In the genomic region with DNA sequence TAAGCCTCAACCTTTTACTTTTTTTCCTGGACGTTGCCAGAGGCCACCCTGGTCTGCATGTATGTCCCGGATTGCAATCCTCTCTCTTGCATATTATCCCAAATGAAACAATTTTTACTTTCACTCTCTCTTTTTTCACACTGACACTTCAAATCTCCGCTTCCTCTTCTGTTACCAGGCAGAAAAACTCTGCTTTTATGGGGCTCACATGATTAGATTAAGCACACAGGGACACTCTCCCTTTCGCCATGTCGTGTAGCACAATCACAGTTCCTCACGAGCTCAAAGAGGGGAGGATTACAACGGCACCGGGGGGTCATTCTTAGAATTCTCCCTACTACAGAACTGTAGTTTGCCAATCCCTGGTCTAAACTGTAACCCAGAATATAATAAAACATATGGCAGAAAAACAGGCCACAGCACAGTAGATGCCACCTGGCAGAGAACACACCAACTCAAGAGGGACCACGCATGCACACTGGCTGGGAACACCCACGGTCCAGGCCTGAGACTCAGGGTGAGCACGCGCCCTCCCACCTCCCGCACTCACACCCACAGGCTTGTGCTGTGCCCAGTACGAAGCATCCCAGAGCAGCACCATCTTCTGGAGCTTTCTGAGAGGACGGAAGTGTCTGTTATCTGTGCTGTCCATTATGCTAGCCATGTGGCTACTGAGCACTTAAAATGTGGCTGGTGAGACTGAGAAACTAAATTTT, we compare ENCODE assay signal across 15 cellular contexts.
DNase-seq lines count a peak whose midpoint lies in the region; ATAC-seq and TF ChIP-seq lines count a peak whose summit lies in the region.
"Had no signal": no experiment of that assay in that cellular context is flagged by ENCODE, and none has a peak within 500 bp of the region (broad histone marks: within the 10 kb centered on the region; RNA-seq: fewer than 3 reads in every experiment).

No MANE protein-coding gene starts in this region.

- ATAC-seq in left colon (peak; percentile 74), HG03571 (IDR thresholded peaks at IDR 0.05; ENCODE audit: unreplicated experiment) (no peak), right cardiac atrium (no peak), HG03521 (IDR thresholded peaks at IDR 0.05; ENCODE audit: unreplicated experiment) (no peak)
- ATAC-seq: K562 had no signal

- H3K27ac Mint-ChIP-seq in activated CD4-positive, alpha-beta T cell treated with anti-CD3 and anti-CD28 coated beads, Interleukin-2, amount 10 ng/mL, durations not matched to agents 24 days and 14 days, result no peak overlapping the region
- H3K27ac Mint-ChIP-seq: CD4-positive, CD25-positive, alpha-beta regulatory T cell had no signal

- no peaks in the 10 kb centered on the region for H3K27me3 Mint-ChIP-seq in activated CD4-positive, alpha-beta T cell treated with anti-CD3 and anti-CD28 coated beads, Interleukin-2, amount 10 ng/mL, durations not matched to agents 24 days and 14 days
- H3K27me3 Mint-ChIP-seq: CD4-positive, CD25-positive, alpha-beta regulatory T cell had no signal

- H3K4me1 ChIP-seq in right cardiac atrium (ENCODE audit: control insufficient read depth, insufficient read depth, low read length), result no peaks in the 10 kb centered on the region
- H3K4me1 ChIP-seq: SJCRH30 had no signal

- intact Hi-C loops in left colon (cut with DNase I, micrococcal nuclease), result no loop called here
- intact Hi-C loops in posterior vena cava (cut with DNase I), result no loop called here
- intact Hi-C loops in activated CD4-positive, alpha-beta T cell treated with anti-CD3 and anti-CD28 coated beads, Interleukin-2, amount 10 ng/mL, durations not matched to agents 24 days and 14 days (cut with micrococcal nuclease), result no loop called here
- intact Hi-C loops in right cardiac atrium (cut with DNase I), result no loop called here

- WGBS in right cardiac atrium, result 84% methylated on average over 15 of the region's 15 CpGs

- peaks cover 3% of the 10 kb centered on the region for H3K9me3 Mint-ChIP-seq in activated CD4-positive, alpha-beta T cell treated with anti-CD3 and anti-CD28 coated beads, Interleukin-2, amount 10 ng/mL, durations not matched to agents 24 days and 14 days

- DNase-seq in NOMO-1 treated with DMSO at 0.1 percent for 48 hours (lab: John Stamatoyannopoulos, UW; ENCODE audit: unreplicated experiment) (peak; percentile 71), left colon (no peak), posterior vena cava (ENCODE audit: low spot score) (peak; percentile 56), right cardiac atrium (no peak)
- DNase-seq in activated CD4-positive, alpha-beta T cell treated with anti-CD3 and anti-CD28 coated beads, Interleukin-2, amount 10 ng/mL, durations not matched to agents 24 days and 14 days, result no peak
- DNase-seq: CD4-positive, CD25-positive, alpha-beta regulatory T cell; HCEC 1CT; NCI-H187 treated with DMSO at 0.1 percent for 48 hours; NCI-H774; SJCRH30 had no signal

- H3K4me3 Mint-ChIP-seq in activated CD4-positive, alpha-beta T cell treated with anti-CD3 and anti-CD28 coated beads, Interleukin-2, amount 10 ng/mL, durations not matched to agents 24 days and 14 days, result no peak overlapping the region
- H3K4me3 Mint-ChIP-seq: CD4-positive, CD25-positive, alpha-beta regulatory T cell had no signal

- H3K9me3 ChIP-seq in right cardiac atrium (ENCODE audit: control insufficient read depth, low read length), result no peaks in the 10 kb centered on the region
- H3K9me3 ChIP-seq: SJCRH30 had no signal

- H3K4me3 ChIP-seq in right cardiac atrium (ENCODE audit: low read length), result no peak overlapping the region
- H3K4me3 ChIP-seq: K562, SJCRH30 had no signal

- no peaks in the 10 kb centered on the region for H3K4me1 Mint-ChIP-seq in activated CD4-positive, alpha-beta T cell treated with anti-CD3 and anti-CD28 coated beads, Interleukin-2, amount 10 ng/mL, durations not matched to agents 24 days and 14 days
- H3K4me1 Mint-ChIP-seq: CD4-positive, CD25-positive, alpha-beta regulatory T cell had no signal

- no peaks in the 10 kb centered on the region for H3K27me3 ChIP-seq in right cardiac atrium (ENCODE audit: control insufficient read depth, insufficient read depth)
- H3K27me3 ChIP-seq: SJCRH30 had no signal

- H3K27ac ChIP-seq in C4-2B (peak overlapping the region; percentile 9; the same call in 1 of the 2 replicates), right cardiac atrium (ENCODE audit: low read length) (no peak overlapping the region)
- H3K27ac ChIP-seq: HL-60, SJCRH30 had no signal

- TF ChIP-seq CTCF in C4-2B (conservative IDR thresholded peaks at IDR 0.05), result no peak

- H3K36me3 Mint-ChIP-seq in activated CD4-positive, alpha-beta T cell treated with anti-CD3 and anti-CD28 coated beads, Interleukin-2, amount 10 ng/mL, durations not matched to agents 24 days and 14 days (ENCODE audit: low read depth), result no peaks in the 10 kb centered on the region

Comparison
In these comparisons a context has a peak if more than half of its experiments do, and no peak if none do; other contexts are left out.
1. DNase-seq: peak in NOMO-1 treated with DMSO at 0.1 percent for 48 hours (single experiment) and posterior vena cava (single experiment); none in left colon (0 of 2), activated CD4-positive, alpha-beta T cell treated with anti-CD3 and anti-CD28 coated beads, Interleukin-2, amount 10 ng/mL, durations not matched to agents 24 days and 14 days (single experiment) and right cardiac atrium (0 of 3).